Comparison of ENCODE assay signal across 9 cellular contexts in genomic region chr22:41862530-41863266, GRCh38. TPM values are rescaled to one million over a fixed set of nuclear protein-coding genes. Genes with fewer than 3 reads are reported as not detected.
DNase-seq lines count a peak whose midpoint lies in the region; ATAC-seq and TF ChIP-seq lines count a peak whose summit lies in the region.
"Had no signal": no experiment of that assay in that cellular context is flagged by ENCODE, and none has a peak within 500 bp of the region (broad histone marks: within the 10 kb centered on the region; RNA-seq: fewer than 3 reads in every experiment).

No MANE protein-coding gene starts in this region.

- peaks cover 19% of the 10 kb centered on the region for H3F3A ChIP-seq in smooth muscle cell (ENCODE audit: low read depth)

- no peaks in the 10 kb centered on the region for H3K27me3 ChIP-seq in endocrine pancreas (ENCODE audit: control insufficient read depth, insufficient read depth, low read length)
- no peaks in the 10 kb centered on the region for H3K27me3 ChIP-seq in smooth muscle cell (ENCODE audit: low read depth)
- H3K27me3 ChIP-seq in foreskin keratinocyte, result no peaks in the 10 kb centered on the region
- H3K27me3 ChIP-seq: right lobe of liver had no signal

- H2AFZ ChIP-seq in smooth muscle cell (ENCODE audit: low read depth), result no peak overlapping the region

- no peak overlapping the region for H3K4me3 ChIP-seq in endocrine pancreas (ENCODE audit: control insufficient read depth, insufficient read depth, low read length)
- no peak overlapping the region for H3K4me3 ChIP-seq in smooth muscle cell
- H3K4me3 ChIP-seq: right lobe of liver had no signal

- H3K4me1 Mint-ChIP-seq in T-helper 1 cell treated with Interleukin-12 subunit alpha and Interleukin-12 subunit beta and Interleukin-4 antibody, amounts not matched to agents 30 μg/mL and 1 μg/mL, for 36 hours (ENCODE audit: low read depth), result peaks cover 51% of the 10 kb centered on the region

- peaks cover 90% of the 10 kb centered on the region for H3K79me2 ChIP-seq in smooth muscle cell (ENCODE audit: low read depth)

- H3K4me2 ChIP-seq in smooth muscle cell, result peak overlapping the region; percentile 81

- no peak for DNase-seq in smooth muscle cell (lab: John Stamatoyannopoulos, UW; ENCODE audit: unreplicated experiment)
- DNase-seq in putamen (ENCODE audit: low spot score), result no peak
- no peak for DNase-seq in foreskin keratinocyte
- no peak for DNase-seq in NCI-H146 (lab: John Stamatoyannopoulos, UW)
- DNase-seq: right lobe of liver had no signal

- ATAC-seq in GM18520 (IDR thresholded peaks at IDR 0.05; ENCODE audit: unreplicated experiment), result peak; percentile 61
- peak; percentile 66 for ATAC-seq in HG02678 (IDR thresholded peaks at IDR 0.05; ENCODE audit: unreplicated experiment)
- no peak for ATAC-seq in foreskin keratinocyte

- no peaks in the 10 kb centered on the region for H3K27me3 Mint-ChIP-seq in T-helper 1 cell treated with Interleukin-12 subunit alpha and Interleukin-12 subunit beta and Interleukin-4 antibody, amounts not matched to agents 30 μg/mL and 1 μg/mL, for 36 hours (ENCODE audit: low read depth)

- no peaks in the 10 kb centered on the region for H3K9me3 Mint-ChIP-seq in T-helper 1 cell treated with Interleukin-12 subunit alpha and Interleukin-12 subunit beta and Interleukin-4 antibody, amounts not matched to agents 30 μg/mL and 1 μg/mL, for 36 hours

- H3K36me3 Mint-ChIP-seq in T-helper 1 cell treated with Interleukin-12 subunit alpha and Interleukin-12 subunit beta and Interleukin-4 antibody, amounts not matched to agents 30 μg/mL and 1 μg/mL, for 36 hours (ENCODE audit: low read depth), result peaks cover 24% of the 10 kb centered on the region

- H3K27ac ChIP-seq in smooth muscle cell (ENCODE audit: low read depth), result peak overlapping the region; percentile 92
- no peak overlapping the region for H3K27ac ChIP-seq in foreskin keratinocyte
- H3K27ac ChIP-seq: right lobe of liver had no signal

- H4K20me1 ChIP-seq in smooth muscle cell (ENCODE audit: low read depth), result peaks cover 98% of the 10 kb centered on the region

- H3K4me1 ChIP-seq in endocrine pancreas (ENCODE audit: control insufficient read depth, insufficient read depth, low read length) (no peaks in the 10 kb centered on the region), smooth muscle cell (ENCODE audit: low read depth) (peaks cover 14% of the 10 kb centered on the region), foreskin keratinocyte (peaks cover 23% of the 10 kb centered on the region)

- WGBS in smooth muscle cell (ENCODE audit: low lambda C conversion rate), result 50% methylated on average over 11 of the region's 11 CpGs

- peak overlapping the region; percentile 46 for H3K4me3 Mint-ChIP-seq in T-helper 1 cell treated with Interleukin-12 subunit alpha and Interleukin-12 subunit beta and Interleukin-4 antibody, amounts not matched to agents 30 μg/mL and 1 μg/mL, for 36 hours

- H3K27ac Mint-ChIP-seq in T-helper 1 cell treated with Interleukin-12 subunit alpha and Interleukin-12 subunit beta and Interleukin-4 antibody, amounts not matched to agents 30 μg/mL and 1 μg/mL, for 36 hours, result peak overlapping the region; percentile 87

- H3K36me3 ChIP-seq in endocrine pancreas (ENCODE audit: control insufficient read depth, insufficient read depth, low read length), result peaks cover 5% of the 10 kb centered on the region
- H3K36me3 ChIP-seq in smooth muscle cell (ENCODE audit: low read depth), result peaks cover under 1% of the 10 kb centered on the region

- H3K9ac ChIP-seq in endocrine pancreas (ENCODE audit: control insufficient read depth, insufficient read depth, low read length), result peak overlapping the region; percentile 14
- peak overlapping the region; percentile 69 for H3K9ac ChIP-seq in smooth muscle cell (ENCODE audit: low read depth)

- TF ChIP-seq CTCF in smooth muscle cell (IDR thresholded peaks at IDR 0.05; ENCODE audit: borderline replicate concordance, insufficient read depth, poor library complexity, severe bottlenecking), result no peak
- TF ChIP-seq CTCF in foreskin keratinocyte (conservative IDR thresholded peaks at IDR 0.05), result no peak

- H3K9me3 ChIP-seq in endocrine pancreas (ENCODE audit: control insufficient read depth, low read length) (no peaks in the 10 kb centered on the region), smooth muscle cell (replicated peaks; ENCODE audit: low read depth) (no peaks in the 10 kb centered on the region)
- H3K9me3 ChIP-seq: right lobe of liver had no signal

RNA-seq across cellular contexts. Expression of gene SREBF2, which starts 29.8 kb away (rescaled TPM):
- total RNA-seq in smooth muscle cell, result 62.9 and 70.3 TPM in 2 replicates
- 68.5 and 78.2 TPM in 2 replicates for polyA plus RNA-seq in smooth muscle cell
- 82.0 and 83.0 TPM in 2 replicates for total RNA-seq in foreskin keratinocyte
- 57.6 and 62.4 TPM in 2 replicates for polyA plus RNA-seq in foreskin keratinocyte

RNA-seq across cellular contexts. Expression of gene SHISA8, which starts 52.2 kb away (rescaled TPM):
- total RNA-seq in smooth muscle cell (not detected in 2 replicates), foreskin keratinocyte (not detected in 2 replicates)
- polyA plus RNA-seq in smooth muscle cell (0.11 TPM in 1 of 2 replicates, not detected in the other), foreskin keratinocyte (not detected in 2 replicates)
- total RNA-seq: right lobe of liver had no signal
